In the genomic region with DNA sequence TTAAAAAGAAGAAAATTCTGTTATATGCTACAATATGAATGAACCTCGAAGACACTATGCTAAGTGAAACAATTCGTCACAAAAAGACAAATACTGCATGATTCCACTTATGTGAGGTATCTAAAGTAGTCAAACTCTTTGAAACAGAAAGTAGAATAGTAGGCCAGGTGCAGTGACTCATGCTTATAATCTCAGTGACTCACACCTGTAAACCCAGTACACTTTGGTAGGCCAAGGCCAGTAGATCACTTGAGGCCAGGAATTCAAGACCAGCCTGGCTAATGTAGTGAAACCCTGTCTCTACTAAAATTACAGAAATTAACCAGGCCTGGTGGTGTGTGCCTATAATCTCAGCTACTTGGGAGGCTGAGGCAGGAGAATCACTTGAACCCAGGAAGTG, we compare ENCODE assay signal across 1 cellular context.
TF ChIP-seq lines count a peak whose summit lies in the region.

No MANE protein-coding gene starts in this region.

TF ChIP-seq in GM12878, 131 proteins besides CTCF, POLR2A, EP300 and RAD21:
- TF ChIP-seq, protein P1, sequence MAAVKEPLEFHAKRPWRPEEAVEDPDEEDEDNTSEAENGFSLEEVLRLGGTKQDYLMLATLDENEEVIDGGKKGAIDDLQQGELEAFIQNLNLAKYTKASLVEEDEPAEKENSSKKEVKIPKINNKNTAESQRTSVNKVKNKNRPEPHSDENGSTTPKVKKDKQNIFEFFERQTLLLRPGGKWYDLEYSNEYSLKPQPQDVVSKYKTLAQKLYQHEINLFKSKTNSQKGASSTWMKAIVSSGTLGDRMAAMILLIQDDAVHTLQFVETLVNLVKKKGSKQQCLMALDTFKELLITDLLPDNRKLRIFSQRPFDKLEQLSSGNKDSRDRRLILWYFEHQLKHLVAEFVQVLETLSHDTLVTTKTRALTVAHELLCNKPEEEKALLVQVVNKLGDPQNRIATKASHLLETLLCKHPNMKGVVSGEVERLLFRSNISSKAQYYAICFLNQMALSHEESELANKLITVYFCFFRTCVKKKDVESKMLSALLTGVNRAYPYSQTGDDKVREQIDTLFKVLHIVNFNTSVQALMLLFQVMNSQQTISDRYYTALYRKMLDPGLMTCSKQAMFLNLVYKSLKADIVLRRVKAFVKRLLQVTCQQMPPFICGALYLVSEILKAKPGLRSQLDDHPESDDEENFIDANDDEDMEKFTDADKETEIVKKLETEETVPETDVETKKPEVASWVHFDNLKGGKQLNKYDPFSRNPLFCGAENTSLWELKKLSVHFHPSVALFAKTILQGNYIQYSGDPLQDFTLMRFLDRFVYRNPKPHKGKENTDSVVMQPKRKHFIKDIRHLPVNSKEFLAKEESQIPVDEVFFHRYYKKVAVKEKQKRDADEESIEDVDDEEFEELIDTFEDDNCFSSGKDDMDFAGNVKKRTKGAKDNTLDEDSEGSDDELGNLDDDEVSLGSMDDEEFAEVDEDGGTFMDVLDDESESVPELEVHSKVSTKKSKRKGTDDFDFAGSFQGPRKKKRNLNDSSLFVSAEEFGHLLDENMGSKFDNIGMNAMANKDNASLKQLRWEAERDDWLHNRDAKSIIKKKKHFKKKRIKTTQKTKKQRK (IDR thresholded peaks at IDR 0.05; ENCODE audit: low read depth, low read length): no peak
- TF ChIP-seq, protein P2, sequence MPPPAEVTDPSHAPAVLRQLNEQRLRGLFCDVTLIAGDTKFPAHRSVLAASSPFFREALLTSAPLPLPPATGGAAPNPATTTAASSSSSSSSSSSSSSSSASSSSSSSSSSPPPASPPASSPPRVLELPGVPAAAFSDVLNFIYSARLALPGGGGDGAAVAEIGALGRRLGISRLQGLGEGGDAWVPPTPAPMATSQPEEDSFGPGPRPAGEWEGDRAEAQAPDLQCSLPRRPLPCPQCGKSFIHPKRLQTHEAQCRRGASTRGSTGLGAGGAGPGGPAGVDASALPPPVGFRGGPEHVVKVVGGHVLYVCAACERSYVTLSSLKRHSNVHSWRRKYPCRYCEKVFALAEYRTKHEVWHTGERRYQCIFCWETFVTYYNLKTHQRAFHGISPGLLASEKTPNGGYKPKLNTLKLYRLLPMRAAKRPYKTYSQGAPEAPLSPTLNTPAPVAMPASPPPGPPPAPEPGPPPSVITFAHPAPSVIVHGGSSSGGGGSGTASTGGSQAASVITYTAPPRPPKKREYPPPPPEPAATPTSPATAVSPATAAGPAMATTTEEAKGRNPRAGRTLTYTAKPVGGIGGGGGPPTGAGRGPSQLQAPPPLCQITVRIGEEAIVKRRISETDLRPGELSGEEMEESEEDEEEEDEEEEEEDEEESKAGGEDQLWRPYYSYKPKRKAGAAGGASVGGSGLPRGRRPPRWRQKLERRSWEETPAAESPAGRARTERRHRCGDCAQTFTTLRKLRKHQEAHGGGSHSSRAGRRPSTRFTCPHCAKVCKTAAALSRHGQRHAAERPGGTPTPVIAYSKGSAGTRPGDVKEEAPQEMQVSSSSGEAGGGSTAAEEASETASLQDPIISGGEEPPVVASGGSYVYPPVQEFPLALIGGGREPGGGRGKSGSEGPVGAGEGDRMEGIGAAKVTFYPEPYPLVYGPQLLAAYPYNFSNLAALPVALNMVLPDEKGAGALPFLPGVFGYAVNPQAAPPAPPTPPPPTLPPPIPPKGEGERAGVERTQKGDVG (CRISPR knock-in tag; IDR thresholded peaks at IDR 0.05): no peak
- no peak for TF ChIP-seq SREBF1 (IDR thresholded peaks at IDR 0.05; ENCODE audit: low read length)
